9 cellular contexts compared by ENCODE assay signal in genomic region chr10:69089638-69090599, GRCh38. TPM values are rescaled to one million over a fixed set of nuclear protein-coding genes. Genes with fewer than 3 reads are reported as not detected.
DNase-seq lines count a peak whose midpoint lies in the region; ATAC-seq and TF ChIP-seq lines count a peak whose summit lies in the region.
"Had no signal": no experiment of that assay in that cellular context is flagged by ENCODE, and none has a peak within 500 bp of the region (broad histone marks: within the 10 kb centered on the region; RNA-seq: fewer than 3 reads in every experiment).

No MANE protein-coding gene starts in this region.

- peak; percentile 78 for DNase-seq in activated CD8-positive, alpha-beta memory T cell treated with anti-CD3 and anti-CD28 coated beads, Interleukin-2, amount 50 U/mL, for 1 hour (ENCODE audit: extremely low read depth)
- peak; percentile 25 for DNase-seq in fibroblast of villous mesenchyme (ENCODE audit: low read depth)
- DNase-seq in stimulated activated CD4-positive, alpha-beta T cell treated with anti-CD3 and anti-CD28 coated beads, TNF-alpha, amount 100 ng/mL, for 4 hours (ENCODE audit: low read depth in 3 of 3) = peak; percentile 44 to 45 (median 44)
- DNase-seq in NCI-H146 treated with DMSO at 0.1 percent for 48 hours (lab: John Stamatoyannopoulos, UW; ENCODE audit: unreplicated experiment) = no peak
- DNase-seq in DMS 273 treated with DMSO at 0.1 percent for 48 hours (lab: John Stamatoyannopoulos, UW) = no peak
- DNase-seq in hepatic stellate cell (ENCODE audit: low spot score) = no peak

- H3K4me3 ChIP-seq in fibroblast of villous mesenchyme (ENCODE audit: low read depth, low read length) = no peak overlapping the region

- ATAC-seq in GM18867 (IDR thresholded peaks at IDR 0.05; ENCODE audit: unreplicated experiment) (peak; percentile 44), HG03460 (IDR thresholded peaks at IDR 0.05; ENCODE audit: unreplicated experiment) (peak; percentile 42)
- ATAC-seq: Panc1 had no signal

- TF ChIP-seq CTCF in fibroblast of villous mesenchyme (IDR thresholded peaks at IDR 0.05; ENCODE audit: insufficient read depth, low read depth, low read length) = no peak

RNA-seq across cellular contexts. Expression of gene SRGN, which starts 2.0 kb away (rescaled TPM):
- 112 and 221 TPM in 2 replicates for total RNA-seq in fibroblast of villous mesenchyme

RNA-seq across cellular contexts. Expression of gene VPS26A, which starts 34.1 kb away (rescaled TPM):
- total RNA-seq in fibroblast of villous mesenchyme = 24.8 and 38.9 TPM in 2 replicates

Comparison
In these comparisons a context has a peak if more than half of its experiments do, and no peak if none do; other contexts are left out.
1. DNase-seq: peak in activated CD8-positive, alpha-beta memory T cell treated with anti-CD3 and anti-CD28 coated beads, Interleukin-2, amount 50 U/mL, for 1 hour (single experiment), fibroblast of villous mesenchyme (single experiment) and stimulated activated CD4-positive, alpha-beta T cell treated with anti-CD3 and anti-CD28 coated beads, TNF-alpha, amount 100 ng/mL, for 4 hours (3 of 3); none in NCI-H146 treated with DMSO at 0.1 percent for 48 hours (single experiment), DMS 273 treated with DMSO at 0.1 percent for 48 hours (single experiment) and hepatic stellate cell (single experiment).